8 cellular contexts compared by ENCODE assay signal in genomic region chr20:51532577-51533191, GRCh38. TPM values are rescaled to one million over a fixed set of nuclear protein-coding genes. Genes with fewer than 3 reads are reported as not detected.
A peak's percentile ranks its signal among the peaks of the same experiment; 100 is the strongest.
DNase-seq lines count a peak whose midpoint lies in the region; ATAC-seq and TF ChIP-seq lines count a peak whose summit lies in the region.

No MANE protein-coding gene starts in this region.

- H3K9me3 Mint-ChIP-seq in activated CD8-positive, alpha-beta T cell treated with anti-CD3 and anti-CD28 coated beads, Interleukin-2, amount 10 ng/mL, durations not matched to agents 7 days and 5 days (ENCODE audit: insufficient read depth), result no peaks in the 10 kb centered on the region
- H3K9me3 Mint-ChIP-seq in endodermal cell, result peaks cover 3% of the 10 kb centered on the region

- peak; percentile 12 for ATAC-seq in activated CD8-positive, alpha-beta T cell treated with anti-CD3 and anti-CD28 coated beads, Interleukin-2, amount 10 ng/mL, durations not matched to agents 7 days and 5 days
- peak; percentile 74 for ATAC-seq in Right ventricle myocardium superior (ENCODE audit: poor library complexity)

- H3K9ac ChIP-seq in rectal smooth muscle tissue (ENCODE audit: low read length) (no peak overlapping the region), endodermal cell (ENCODE audit: extremely low read depth, low read length, poor library complexity, severe bottlenecking) (no peak overlapping the region)

- intact Hi-C loops in Right ventricle myocardium superior (cut with DNase I), result no loop called here

- H3K36me3 ChIP-seq in rectal smooth muscle tissue (ENCODE audit: control insufficient read depth, insufficient read depth, low read length) (peaks cover 2% of the 10 kb centered on the region), endodermal cell (ENCODE audit: control insufficient read depth, insufficient read depth, low read length) (no peaks in the 10 kb centered on the region)

- peak overlapping the region; percentile 50 for H3K27ac Mint-ChIP-seq in activated CD8-positive, alpha-beta T cell treated with anti-CD3 and anti-CD28 coated beads, Interleukin-2, amount 10 ng/mL, durations not matched to agents 7 days and 5 days
- no peak overlapping the region for H3K27ac Mint-ChIP-seq in endodermal cell

- H3K9me3 ChIP-seq in endodermal cell (ENCODE audit: control insufficient read depth, low read length), result no peaks in the 10 kb centered on the region

- TF ChIP-seq CTCF in GM13976 (IDR thresholded peaks at IDR 0.05; ENCODE audit: borderline replicate concordance, control extremely low read depth, extremely low read depth, insufficient read depth, missing control alignments) (no peak), endodermal cell (conservative IDR thresholded peaks at IDR 0.05) (no peak)

- peaks cover 93% of the 10 kb centered on the region for H3K4me1 Mint-ChIP-seq in activated CD8-positive, alpha-beta T cell treated with anti-CD3 and anti-CD28 coated beads, Interleukin-2, amount 10 ng/mL, durations not matched to agents 7 days and 5 days (ENCODE audit: low read depth)
- no peaks in the 10 kb centered on the region for H3K4me1 Mint-ChIP-seq in endodermal cell

- H3K4me1 ChIP-seq in rectal smooth muscle tissue (ENCODE audit: control insufficient read depth, insufficient read depth, low read length) (no peaks in the 10 kb centered on the region), endodermal cell (ENCODE audit: control insufficient read depth, insufficient read depth, low read length) (no peaks in the 10 kb centered on the region)

- CTCF ChIA-PET in activated CD8-positive, alpha-beta T cell treated with anti-CD3 and anti-CD28 coated beads, Interleukin-2, amount 10 ng/mL, durations not matched to agents 7 days and 5 days (lab: Charles Lee), result interaction anchor here (3.2 kb wide), 1 partner anchor 9 kb away, joined by 14 read pairs; the partner anchor contains the start of gene NFATC2

- peaks cover 56% of the 10 kb centered on the region for H3K36me3 Mint-ChIP-seq in activated CD8-positive, alpha-beta T cell treated with anti-CD3 and anti-CD28 coated beads, Interleukin-2, amount 10 ng/mL, durations not matched to agents 7 days and 5 days (ENCODE audit: low read depth)
- no peaks in the 10 kb centered on the region for H3K36me3 Mint-ChIP-seq in endodermal cell (ENCODE audit: low read depth)

- H3K27me3 ChIP-seq in rectal smooth muscle tissue (ENCODE audit: control insufficient read depth, insufficient read depth, low read length), result no peaks in the 10 kb centered on the region
- H3K27me3 ChIP-seq in endodermal cell (ENCODE audit: control insufficient read depth, insufficient read depth, low read length, poor library complexity, severe bottlenecking), result no peaks in the 10 kb centered on the region

- POLR2A ChIA-PET in activated CD8-positive, alpha-beta T cell treated with anti-CD3 and anti-CD28 coated beads, Interleukin-2, amount 10 ng/mL, durations not matched to agents 7 days and 5 days (lab: Charles Lee), result interaction anchor here (0.6 to 3.2 kb wide), 3 partner anchors 9 to 601 kb away, joined by 3 to 21 read pairs (median 3); partner anchors contain the start of genes ADNP and NFATC2

- in situ Hi-C loops in GM13976 (cut with MboI; ENCODE audit: low sequenced_read_pairs, unreplicated experiment), result no loop called here

- H3K4me3 ChIP-seq in rectal smooth muscle tissue (ENCODE audit: low read length) (no peak overlapping the region), endodermal cell (ENCODE audit: low read length) (no peak overlapping the region)

- DNase-seq in Daoy (ENCODE audit: low read depth), result peak; percentile 30
- DNase-seq in activated CD8-positive, alpha-beta T cell treated with anti-CD3 and anti-CD28 coated beads, Interleukin-2, amount 10 ng/mL, durations not matched to agents 7 days and 5 days, result peak; percentile 33
- peak; percentile 72 for DNase-seq in Right ventricle myocardium superior
- no peak for DNase-seq in GM13976 (ENCODE audit: low spot score)
- no peak for DNase-seq in endodermal cell
- no peak for DNase-seq in NCI-H524 treated with DMSO at 0.1 percent for 48 hours (lab: John Stamatoyannopoulos, UW)
- no peak for DNase-seq in DMS 273 treated with DMSO at 0.1 percent for 48 hours (lab: John Stamatoyannopoulos, UW)

- H3K27ac ChIP-seq in rectal smooth muscle tissue (ENCODE audit: low read depth, low read length) (peak overlapping the region; percentile 44), endodermal cell (ENCODE audit: low read depth, low read length) (no peak overlapping the region)

- no peaks in the 10 kb centered on the region for H3K27me3 Mint-ChIP-seq in activated CD8-positive, alpha-beta T cell treated with anti-CD3 and anti-CD28 coated beads, Interleukin-2, amount 10 ng/mL, durations not matched to agents 7 days and 5 days (ENCODE audit: low read depth)
- H3K27me3 Mint-ChIP-seq in endodermal cell (ENCODE audit: insufficient read depth), result peaks cover under 1% of the 10 kb centered on the region

- no peak overlapping the region for H3K4me3 Mint-ChIP-seq in activated CD8-positive, alpha-beta T cell treated with anti-CD3 and anti-CD28 coated beads, Interleukin-2, amount 10 ng/mL, durations not matched to agents 7 days and 5 days
- H3K4me3 Mint-ChIP-seq in endodermal cell, result no peak overlapping the region

- WGBS in endodermal cell (ENCODE audit: insufficient coverage in 1 of 2, insufficient read length in 1 of 2), 2 experiments, result 92 to 94% methylated on average over 18 to 24 of the region's 24 CpGs

RNA-seq across cellular contexts. Expression of gene NFATC2, which starts 9.8 kb away (rescaled TPM):
- total RNA-seq in Daoy (2014; rRNA removed; shearing (Covaris generic)), result 0.18 and 0.40 TPM in 2 replicates
- total RNA-seq in activated CD8-positive, alpha-beta T cell treated with anti-CD3 and anti-CD28 coated beads, Interleukin-2, amount 10 ng/mL, durations not matched to agents 7 days and 5 days, result 10 to 100 TPM; 53.5 to 55.8 TPM
- total RNA-seq in Right ventricle myocardium superior (2.0 TPM), endodermal cell (1 to 10 TPM; 1.5 to 2.1 TPM)
- 1.2 TPM for polyA plus RNA-seq in endodermal cell (2013, experiment 1 of 2)
- 0.87 TPM for polyA plus RNA-seq in endodermal cell (2013, experiment 2 of 2)

Comparison
In these comparisons a context has a peak if more than half of its experiments do, and no peak if none do; other contexts are left out.
1. DNase-seq: peak in Daoy (single experiment), activated CD8-positive, alpha-beta T cell treated with anti-CD3 and anti-CD28 coated beads, Interleukin-2, amount 10 ng/mL, durations not matched to agents 7 days and 5 days (single experiment) and Right ventricle myocardium superior (single experiment); none in GM13976 (single experiment), endodermal cell (single experiment), NCI-H524 treated with DMSO at 0.1 percent for 48 hours (single experiment) and DMS 273 treated with DMSO at 0.1 percent for 48 hours (single experiment).
2. RNA of gene NFATC2, which starts 9.8 kb away (total RNA-seq): 53.5 to 55.8 TPM in activated CD8-positive, alpha-beta T cell treated with anti-CD3 and anti-CD28 coated beads, Interleukin-2, amount 10 ng/mL, durations not matched to agents 7 days and 5 days; 1.5 to 2.1 TPM in endodermal cell, 2.0 TPM in Right ventricle myocardium superior (single experiment) and 0.18 to 0.40 TPM in Daoy; every median in the first group is over 10 times any median in the second.